In genomic region chr17:76946772-76947135, GRCh38 we compare ENCODE assay signal across 24 cellular contexts.
"Had no signal": no experiment of that assay in that cellular context is flagged by ENCODE, and none has a peak within 500 bp of the region (broad histone marks: within the 10 kb centered on the region; RNA-seq: fewer than 3 reads in every experiment).

No MANE protein-coding gene starts in this region.

- H3K27ac Mint-ChIP-seq: effector memory CD8-positive, alpha-beta T cell; naive thymus-derived CD8-positive, alpha-beta T cell; nephron progenitor cell; progenitor cell of endocrine pancreas; stimulated activated naive B cell treated with anti-CD40 and anti-IgM and Interleukin-4, amounts not matched to agents 10 μg/mL and 1 μg/mL and 100 μg/mL, for 72 hours; stimulated activated naive CD8-positive, alpha-beta T cell treated with anti-CD3 and anti-CD28 coated beads, Interleukin-15, Interleukin-2, amounts not matched to agents 100 ng/mL and 50 ng/mL, for 24 hours had no signal

- DNase-seq: cerebellar nuclear complex; cortex of kidney; effector memory CD8-positive, alpha-beta T cell; foreskin fibroblast; gastrocnemius medialis; left cardiac atrium; mammary epithelial cell; naive thymus-derived CD8-positive, alpha-beta T cell; nephron progenitor cell; pancreas; right lobe of liver; small intestine; stimulated activated CD4-positive, alpha-beta T cell treated with anti-CD3 and anti-CD28 coated beads, Interleukin-15, amount 100 ng/mL, for 24 hours; stimulated activated CD4-positive, alpha-beta T cell treated with anti-CD3 and anti-CD28 coated beads, Interleukin-2, amount 100 ng/mL, for 48 hours; stimulated activated naive B cell treated with anti-CD40 and anti-IgM and Interleukin-4, amounts not matched to agents 10 μg/mL and 1 μg/mL and 100 μg/mL, for 72 hours; transverse colon; upper lobe of right lung had no signal

- H3K36me3 ChIP-seq: gastrocnemius medialis, left lung, neutrophil, pancreas, right lobe of liver, thoracic aorta, transverse colon, upper lobe of right lung had no signal

- H3K27me3 ChIP-seq: left lung, pancreas, right lobe of liver, upper lobe of right lung had no signal

- H3K36me3 Mint-ChIP-seq: naive thymus-derived CD8-positive, alpha-beta T cell; stimulated activated naive B cell treated with anti-CD40 and anti-IgM and Interleukin-4, amounts not matched to agents 10 μg/mL and 1 μg/mL and 100 μg/mL, for 72 hours had no signal

- H3K27me3 Mint-ChIP-seq: naive thymus-derived CD8-positive, alpha-beta T cell; stimulated activated naive CD8-positive, alpha-beta T cell treated with anti-CD3 and anti-CD28 coated beads, Interleukin-15, Interleukin-2, amounts not matched to agents 100 ng/mL and 50 ng/mL, for 24 hours had no signal

- H3K4me3 ChIP-seq: gastrocnemius medialis, left lung, pancreas, right lobe of liver, thoracic aorta, transverse colon, upper lobe of right lung had no signal

- H3K9me3 Mint-ChIP-seq: effector memory CD8-positive, alpha-beta T cell; naive thymus-derived CD8-positive, alpha-beta T cell; nephron progenitor cell; stimulated activated naive B cell treated with anti-CD40 and anti-IgM and Interleukin-4, amounts not matched to agents 10 μg/mL and 1 μg/mL and 100 μg/mL, for 72 hours; stimulated activated naive CD8-positive, alpha-beta T cell treated with anti-CD3 and anti-CD28 coated beads, Interleukin-15, Interleukin-2, amounts not matched to agents 100 ng/mL and 50 ng/mL, for 24 hours had no signal

- H3K4me3 Mint-ChIP-seq: effector memory CD8-positive, alpha-beta T cell; naive thymus-derived CD8-positive, alpha-beta T cell; nephron progenitor cell; stimulated activated naive B cell treated with anti-CD40 and anti-IgM and Interleukin-4, amounts not matched to agents 10 μg/mL and 1 μg/mL and 100 μg/mL, for 72 hours; stimulated activated naive CD8-positive, alpha-beta T cell treated with anti-CD3 and anti-CD28 coated beads, Interleukin-15, Interleukin-2, amounts not matched to agents 100 ng/mL and 50 ng/mL, for 24 hours had no signal

- ATAC-seq: effector memory CD8-positive, alpha-beta T cell; gastrocnemius medialis; left cardiac atrium; left lung; naive thymus-derived CD8-positive, alpha-beta T cell; pancreas; stimulated activated naive B cell treated with anti-CD40 and anti-IgM and Interleukin-4, amounts not matched to agents 10 μg/mL and 1 μg/mL and 100 μg/mL, for 72 hours; upper lobe of right lung had no signal

- H3K9me3 ChIP-seq: gastrocnemius medialis, left lung, neutrophil, pancreas, right lobe of liver, thoracic aorta, transverse colon, upper lobe of right lung had no signal

- FAIRE-seq: endometrium, islet of Langerhans, pancreas, small intestine had no signal

- H3K4me1 ChIP-seq: gastrocnemius medialis, left lung, pancreas, right lobe of liver, transverse colon, upper lobe of right lung had no signal

- H3K27ac ChIP-seq: gastrocnemius medialis, left lung, neutrophil, pancreas, right lobe of liver, thoracic aorta, transverse colon, upper lobe of right lung had no signal
